In genomic region chr19:2132191-2132590, GRCh38 we compare ENCODE assay signal across 14 cellular contexts. TPM values are rescaled to one million over a fixed set of nuclear protein-coding genes. Genes with fewer than 3 reads are reported as not detected.
DNase-seq lines count a peak whose midpoint lies in the region; ATAC-seq and TF ChIP-seq lines count a peak whose summit lies in the region.
"Had no signal": no experiment of that assay in that cellular context is flagged by ENCODE, and none has a peak within 500 bp of the region (broad histone marks: within the 10 kb centered on the region; RNA-seq: fewer than 3 reads in every experiment).

No MANE protein-coding gene starts in this region.

- H3K27me3 ChIP-seq in left ventricle myocardium inferior (ENCODE audit: low read depth) (no peaks in the 10 kb centered on the region), adipocyte (replicated peaks; ENCODE audit: control insufficient read depth, insufficient read depth, low read length) (no peaks in the 10 kb centered on the region)
- H3K27me3 ChIP-seq: BLaER1 treated with 17β-estradiol and CSF1 and Interleukin-3, amounts not matched to agents 10 nM and 100 nM had no signal

- DNase-seq in left ventricle myocardium inferior: no peak
- DNase-seq in left cardiac atrium: no peak
- DNase-seq in adipocyte (ENCODE audit: low read depth): no peak
- no peak for DNase-seq in nephron progenitor cell
- DNase-seq in stimulated activated naive B cell treated with anti-CD40 and anti-IgM and Interleukin-4, amounts not matched to agents 10 μg/mL and 1 μg/mL and 100 μg/mL, for 72 hours: no peak
- DNase-seq in NCI-H2081 treated with DMSO at 0.1 percent for 48 hours (lab: John Stamatoyannopoulos, UW): no peak
- DNase-seq in progenitor cell of endocrine pancreas (ENCODE audit: low spot score, unreplicated experiment): no peak
- DNase-seq: ACHN; CD4-positive, CD25-positive, alpha-beta regulatory T cell; DMS53; GF-D8 had no signal

- no peak for ATAC-seq in left cardiac atrium
- no peak for ATAC-seq in stimulated activated naive B cell treated with anti-CD40 and anti-IgM and Interleukin-4, amounts not matched to agents 10 μg/mL and 1 μg/mL and 100 μg/mL, for 72 hours (replicated peaks)
- no peak for ATAC-seq in HG02798 (IDR thresholded peaks at IDR 0.05; ENCODE audit: poor library complexity, unreplicated experiment)

- H3K4me3 Mint-ChIP-seq in nephron progenitor cell (no peak overlapping the region), progenitor cell of endocrine pancreas (ENCODE audit: low read depth) (no peak overlapping the region)
- H3K4me3 Mint-ChIP-seq in stimulated activated naive B cell treated with anti-CD40 and anti-IgM and Interleukin-4, amounts not matched to agents 10 μg/mL and 1 μg/mL and 100 μg/mL, for 72 hours: no peak overlapping the region
- H3K4me3 Mint-ChIP-seq: CD4-positive, CD25-positive, alpha-beta regulatory T cell had no signal

- H3K27me3 Mint-ChIP-seq in nephron progenitor cell (ENCODE audit: low read depth, poor library complexity): no peaks in the 10 kb centered on the region
- no peaks in the 10 kb centered on the region for H3K27me3 Mint-ChIP-seq in stimulated activated naive B cell treated with anti-CD40 and anti-IgM and Interleukin-4, amounts not matched to agents 10 μg/mL and 1 μg/mL and 100 μg/mL, for 72 hours
- no peaks in the 10 kb centered on the region for H3K27me3 Mint-ChIP-seq in progenitor cell of endocrine pancreas
- H3K27me3 Mint-ChIP-seq: CD4-positive, CD25-positive, alpha-beta regulatory T cell had no signal

- peaks cover 48% of the 10 kb centered on the region for H3K4me1 ChIP-seq in left ventricle myocardium inferior
- peaks cover 18% of the 10 kb centered on the region for H3K4me1 ChIP-seq in adipocyte (ENCODE audit: control insufficient read depth, insufficient read depth, low read length)
- H3K4me1 ChIP-seq: HAP-1 had no signal

- peak overlapping the region; percentile 79 for H3K27ac ChIP-seq in left ventricle myocardium inferior (replicated peaks)

- H3K36me3 ChIP-seq in left ventricle myocardium inferior: peaks cover 65% of the 10 kb centered on the region
- peaks cover 58% of the 10 kb centered on the region for H3K36me3 ChIP-seq in adipocyte (ENCODE audit: control insufficient read depth, insufficient read depth, low read length, severe bottlenecking)

- intact Hi-C loops in left ventricle myocardium inferior (cut with micrococcal nuclease): no loop called here
- intact Hi-C loops in left cardiac atrium (cut with DNase I): no loop called here

- H3K9ac ChIP-seq in adipocyte (ENCODE audit: low read length): peak overlapping the region; percentile 58
- H3K9ac ChIP-seq: BLaER1 treated with 17β-estradiol and CSF1 and Interleukin-3, amounts not matched to agents 10 nM and 100 nM had no signal

- H3K4me3 ChIP-seq in left ventricle myocardium inferior (no peak overlapping the region), adipocyte (ENCODE audit: low read length) (peak overlapping the region; percentile 49)
- H3K4me3 ChIP-seq: BLaER1 treated with 17β-estradiol and CSF1 and Interleukin-3, amounts not matched to agents 10 nM and 100 nM; HAP-1 had no signal

- no peaks in the 10 kb centered on the region for H3K9me3 Mint-ChIP-seq in nephron progenitor cell
- H3K9me3 Mint-ChIP-seq in stimulated activated naive B cell treated with anti-CD40 and anti-IgM and Interleukin-4, amounts not matched to agents 10 μg/mL and 1 μg/mL and 100 μg/mL, for 72 hours: no peaks in the 10 kb centered on the region
- no peaks in the 10 kb centered on the region for H3K9me3 Mint-ChIP-seq in progenitor cell of endocrine pancreas (ENCODE audit: low read depth)
- H3K9me3 Mint-ChIP-seq: CD4-positive, CD25-positive, alpha-beta regulatory T cell had no signal

- no peaks in the 10 kb centered on the region for H3K9me3 ChIP-seq in left ventricle myocardium inferior (replicated peaks)
- H3K9me3 ChIP-seq in adipocyte (ENCODE audit: control insufficient read depth, low read length): no peaks in the 10 kb centered on the region
- H3K9me3 ChIP-seq: BLaER1 treated with 17β-estradiol and CSF1 and Interleukin-3, amounts not matched to agents 10 nM and 100 nM; HAP-1 had no signal

- TF ChIP-seq CTCF in left ventricle myocardium inferior (IDR thresholded peaks at IDR 0.05; ENCODE audit: borderline replicate concordance) (no peak), nephron progenitor cell (IDR thresholded peaks at IDR 0.05) (no peak), progenitor cell of endocrine pancreas (IDR thresholded peaks at IDR 0.05; ENCODE audit: unreplicated experiment) (no peak)

- H3K36me3 Mint-ChIP-seq in nephron progenitor cell (ENCODE audit: low read depth) (peaks cover 28% of the 10 kb centered on the region), progenitor cell of endocrine pancreas (ENCODE audit: insufficient read depth) (peaks cover 9% of the 10 kb centered on the region)
- peaks cover 29 to 37% of the 10 kb centered on the region in 2 donors for H3K36me3 Mint-ChIP-seq in stimulated activated naive B cell treated with anti-CD40 and anti-IgM and Interleukin-4, amounts not matched to agents 10 μg/mL and 1 μg/mL and 100 μg/mL, for 72 hours

- H3K27ac Mint-ChIP-seq in nephron progenitor cell (peak overlapping the region; percentile 45), progenitor cell of endocrine pancreas (no peak overlapping the region)
- peak overlapping the region; percentile 9 for H3K27ac Mint-ChIP-seq in stimulated activated naive B cell treated with anti-CD40 and anti-IgM and Interleukin-4, amounts not matched to agents 10 μg/mL and 1 μg/mL and 100 μg/mL, for 72 hours
- H3K27ac Mint-ChIP-seq: CD4-positive, CD25-positive, alpha-beta regulatory T cell had no signal

- no peaks in the 10 kb centered on the region for H3K4me1 Mint-ChIP-seq in nephron progenitor cell
- peaks cover 2 to 5% of the 10 kb centered on the region in 2 donors for H3K4me1 Mint-ChIP-seq in stimulated activated naive B cell treated with anti-CD40 and anti-IgM and Interleukin-4, amounts not matched to agents 10 μg/mL and 1 μg/mL and 100 μg/mL, for 72 hours
- H3K4me1 Mint-ChIP-seq in progenitor cell of endocrine pancreas (ENCODE audit: low read depth): no peaks in the 10 kb centered on the region
- H3K4me1 Mint-ChIP-seq: CD4-positive, CD25-positive, alpha-beta regulatory T cell had no signal

RNA-seq across cellular contexts. Expression of gene AP3D1, which starts 19.2 kb away (rescaled TPM):
- 75.4 TPM for total RNA-seq in left ventricle myocardium inferior
- 100 to 1,000 TPM in 1 of 2 donors, 10 to 100 TPM in 1; 80.6 to 128 TPM for total RNA-seq in left cardiac atrium
- total RNA-seq in progenitor cell of endocrine pancreas: 123 and 131 TPM in 2 replicates

RNA-seq across cellular contexts. Expression of gene DOT1L, which starts 31.5 kb away (rescaled TPM):
- total RNA-seq in left ventricle myocardium inferior: 8.4 TPM
- total RNA-seq in left cardiac atrium: 10 to 100 TPM in 1 of 2 donors, 1 to 10 TPM in 1; 9.8 to 16.2 TPM
- total RNA-seq in progenitor cell of endocrine pancreas: 102 and 106 TPM in 2 replicates

RNA-seq across cellular contexts. Expression of gene IZUMO4, which starts 35.5 kb away (rescaled TPM):
- total RNA-seq in left ventricle myocardium inferior (2.8 TPM), left cardiac atrium (1 to 10 TPM in 1 of 2 donors, under 1 TPM in 1; 0.89 to 2.3 TPM), progenitor cell of endocrine pancreas (15.9 and 16.5 TPM in 2 replicates)

RNA-seq across cellular contexts. Expression of gene MOB3A, which starts 36.1 kb away (rescaled TPM):
- total RNA-seq in left ventricle myocardium inferior (16.1 TPM), left cardiac atrium (10 to 100 TPM; 24.9 to 28.6 TPM), progenitor cell of endocrine pancreas (33.2 and 38.5 TPM in 2 replicates)
